8 cellular contexts compared by ENCODE assay signal in genomic region chrX:37926700-37927099, GRCh38.
DNase-seq lines count a peak whose midpoint lies in the region; ATAC-seq lines count a peak whose summit lies in the region.

No MANE protein-coding gene starts in this region.

- peaks cover 3% of the 10 kb centered on the region for H3K27me3 Mint-ChIP-seq in activated T-helper 17 cell treated with anti-CD3 and anti-CD28 coated beads, Interleukin-2, amount 50 U/mL, for 72 hours
- H3K27me3 Mint-ChIP-seq in activated naive CD4-positive, alpha-beta T cell treated with anti-CD3 and anti-CD28 coated beads for 36 hours (ENCODE audit: low read depth): peaks cover 4% of the 10 kb centered on the region

- H3K27ac Mint-ChIP-seq in activated T-helper 17 cell treated with anti-CD3 and anti-CD28 coated beads, Interleukin-2, amount 50 U/mL, for 72 hours: no peak overlapping the region
- no peak overlapping the region for H3K27ac Mint-ChIP-seq in activated naive CD4-positive, alpha-beta T cell treated with anti-CD3 and anti-CD28 coated beads for 36 hours

- no peak overlapping the region for H3K4me3 Mint-ChIP-seq in activated T-helper 17 cell treated with anti-CD3 and anti-CD28 coated beads, Interleukin-2, amount 50 U/mL, for 72 hours
- H3K4me3 Mint-ChIP-seq in activated naive CD4-positive, alpha-beta T cell treated with anti-CD3 and anti-CD28 coated beads for 36 hours: no peak overlapping the region

- DNase-seq in NOMO-1 (lab: John Stamatoyannopoulos, UW; ENCODE audit: unreplicated experiment in 2 of 2) (peak; percentile 9 to 49), NOMO-1 treated with dmso at 0.1 percent for 144 hours (lab: John Stamatoyannopoulos, UW; ENCODE audit: unreplicated experiment) (no peak), MV-4-11 (lab: John Stamatoyannopoulos, UW) (peak; percentile 41), inferior parietal cortex (ENCODE audit: extremely low spot score) (peak; percentile 15)
- no peak for DNase-seq in activated naive CD4-positive, alpha-beta T cell treated with anti-CD3 and anti-CD28 coated beads for 36 hours
- DNase-seq in activated CD4-positive, CD25-positive, alpha-beta regulatory T cell treated with anti-CD3 and anti-CD28 coated beads, Interleukin-2, amount 50 U/mL, for 72 hours: no peak

- H3K4me1 Mint-ChIP-seq in activated T-helper 17 cell treated with anti-CD3 and anti-CD28 coated beads, Interleukin-2, amount 50 U/mL, for 72 hours: peaks cover 5% of the 10 kb centered on the region
- no peaks in the 10 kb centered on the region for H3K4me1 Mint-ChIP-seq in activated naive CD4-positive, alpha-beta T cell treated with anti-CD3 and anti-CD28 coated beads for 36 hours (ENCODE audit: low read depth)

- H3K36me3 Mint-ChIP-seq in activated T-helper 17 cell treated with anti-CD3 and anti-CD28 coated beads, Interleukin-2, amount 50 U/mL, for 72 hours (ENCODE audit: low read depth): no peaks in the 10 kb centered on the region
- H3K36me3 Mint-ChIP-seq in activated naive CD4-positive, alpha-beta T cell treated with anti-CD3 and anti-CD28 coated beads for 36 hours (ENCODE audit: low read depth): no peaks in the 10 kb centered on the region

- no peaks in the 10 kb centered on the region for H3K9me3 Mint-ChIP-seq in activated T-helper 17 cell treated with anti-CD3 and anti-CD28 coated beads, Interleukin-2, amount 50 U/mL, for 72 hours
- H3K9me3 Mint-ChIP-seq in activated naive CD4-positive, alpha-beta T cell treated with anti-CD3 and anti-CD28 coated beads for 36 hours: no peaks in the 10 kb centered on the region

- CTCF ChIA-PET in activated naive CD4-positive, alpha-beta T cell treated with anti-CD3 and anti-CD28 coated beads for 36 hours (lab: Charles Lee): interaction anchor here (1.4 to 2.4 kb wide), 3 partner anchors 15 to 240 kb away, joined by 3 to 22 read pairs (median 3); no protein-coding TSS in a partner anchor

- intact Hi-C loops in activated naive CD4-positive, alpha-beta T cell treated with anti-CD3 and anti-CD28 coated beads for 36 hours (cut with micrococcal nuclease): loop anchor here (1.0 to 2.0 kb wide), 3 partner anchors 240 to 402 kb away; no protein-coding TSS in a partner anchor

- peak; percentile 50 for ATAC-seq in activated T-helper 17 cell treated with anti-CD3 and anti-CD28 coated beads, Interleukin-2, amount 50 U/mL, for 72 hours (replicated peaks)
- no peak for ATAC-seq in HG03378 (IDR thresholded peaks at IDR 0.05; ENCODE audit: unreplicated experiment)

Comparison
In these comparisons a context has a peak if more than half of its experiments do, and no peak if none do; other contexts are left out.
1. DNase-seq: peak in NOMO-1 (2 of 2), MV-4-11 (single experiment) and inferior parietal cortex (single experiment); none in NOMO-1 treated with dmso at 0.1 percent for 144 hours (single experiment), activated naive CD4-positive, alpha-beta T cell treated with anti-CD3 and anti-CD28 coated beads for 36 hours (single experiment) and activated CD4-positive, CD25-positive, alpha-beta regulatory T cell treated with anti-CD3 and anti-CD28 coated beads, Interleukin-2, amount 50 U/mL, for 72 hours (single experiment).